Comparison of ENCODE assay signal across 8 cellular contexts in genomic region chr10:110413903-110414562, GRCh38.
A peak's percentile ranks its signal among the peaks of the same experiment; 100 is the strongest.
DNase-seq lines count a peak whose midpoint lies in the region; ATAC-seq and TF ChIP-seq lines count a peak whose summit lies in the region.

No MANE protein-coding gene starts in this region.

- TF ChIP-seq CTCF in foreskin keratinocyte (conservative IDR thresholded peaks at IDR 0.05) (no peak), GM10248 (IDR thresholded peaks at IDR 0.05; ENCODE audit: control extremely low read depth, extremely low read depth, low read depth, missing control alignments) (no peak)

- H3K27me3 ChIP-seq in foreskin keratinocyte, result no peaks in the 10 kb centered on the region

- DNase-seq in ELR (ENCODE audit: low read depth) (peak; percentile 36), M059J (ENCODE audit: low read depth) (peak; percentile 32), foreskin keratinocyte (no peak), ecto neural progenitor cell (ENCODE audit: low spot score) (no peak), mesenteric fat pad (ENCODE audit: low spot score) (no peak), medulla oblongata (ENCODE audit: extremely low spot score) (no peak), GM10248 (ENCODE audit: extremely low spot score) (no peak)

- peak overlapping the region; percentile 68 for H3K27ac ChIP-seq in foreskin keratinocyte

- peaks cover 31% of the 10 kb centered on the region for H3K4me1 ChIP-seq in foreskin keratinocyte

- CTCF ChIA-PET in GM10248 (lab: Yijun Ruan, JAX), result interaction anchor here (0.8 to 1.3 kb wide), 2 partner anchors 12 to 60 kb away, joined by 3 to 4 read pairs; no protein-coding TSS in a partner anchor

- POLR2A ChIA-PET in GM10248 (lab: Yijun Ruan, JAX), result interaction anchor here (0.5 to 1.9 kb wide), 4 partner anchors 9 to 89 kb away, joined by 3 to 5 read pairs (median 3); no protein-coding TSS in a partner anchor

- ATAC-seq in GM21723 (IDR thresholded peaks at IDR 0.05; ENCODE audit: unreplicated experiment), result peak; percentile 19
- ATAC-seq in foreskin keratinocyte, result no peak

Comparison
In these comparisons a context has a peak if more than half of its experiments do, and no peak if none do; other contexts are left out.
1. DNase-seq: peak in ELR (single experiment) and M059J (single experiment); none in foreskin keratinocyte (0 of 2), ecto neural progenitor cell (single experiment), mesenteric fat pad (single experiment), medulla oblongata (single experiment) and GM10248 (single experiment).